26 cellular contexts compared by ENCODE assay signal in the genomic region with DNA sequence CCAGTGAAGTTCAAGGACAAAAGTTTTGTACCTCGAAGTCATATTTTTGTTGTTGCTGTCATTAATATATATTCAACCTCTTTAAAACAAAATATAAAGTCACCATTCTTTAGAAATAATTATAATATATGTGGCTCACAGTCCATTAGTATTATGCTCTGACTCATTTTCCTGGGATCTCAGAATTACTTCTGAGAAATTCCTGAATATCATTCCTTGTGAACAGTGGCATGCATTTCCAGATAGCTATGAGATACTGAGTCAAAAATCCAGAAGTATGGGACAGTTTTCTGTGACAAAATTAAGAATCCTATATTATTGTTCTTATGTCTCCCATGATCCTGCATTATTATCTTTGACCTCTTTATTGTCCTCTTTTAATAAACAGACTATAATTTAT. TPM values are rescaled to one million over a fixed set of nuclear protein-coding genes. Genes with fewer than 3 reads are reported as not detected.
"Had no signal": no experiment of that assay in that cellular context is flagged by ENCODE, and none has a peak within 500 bp of the region (broad histone marks: within the 10 kb centered on the region; RNA-seq: fewer than 3 reads in every experiment).

No MANE protein-coding gene starts in this region.

- H3K9me3 Mint-ChIP-seq: activated CD4-positive, alpha-beta T cell treated with anti-CD3 and anti-CD28 coated beads, Interleukin-2, amount 10 ng/mL, durations not matched to agents 24 days and 14 days; activated naive CD4-positive, alpha-beta T cell treated with anti-CD3 and anti-CD28 coated beads, Interleukin-2, amount 10 ng/mL, durations not matched to agents 7 days and 5 days had no signal

- H3K27me3 Mint-ChIP-seq: activated CD4-positive, alpha-beta T cell treated with anti-CD3 and anti-CD28 coated beads, Interleukin-2, amount 10 ng/mL, durations not matched to agents 24 days and 14 days; activated CD8-positive, alpha-beta T cell treated with anti-CD3 and anti-CD28 coated beads for 36 hours; activated naive CD4-positive, alpha-beta T cell treated with anti-CD3 and anti-CD28 coated beads, Interleukin-2, amount 10 ng/mL, durations not matched to agents 7 days and 5 days; activated naive CD8-positive, alpha-beta T cell treated with anti-CD3 and anti-CD28 coated beads, Interleukin-2, amount 50 U/mL, for 24 hours; activated T-cell treated with anti-CD3 and anti-CD28 coated beads, Interleukin-2, amount 50 U/mL, for 24 hours; naive thymus-derived CD8-positive, alpha-beta T cell had no signal

- H3K27ac Mint-ChIP-seq: activated CD4-positive, alpha-beta T cell treated with anti-CD3 and anti-CD28 coated beads, Interleukin-2, amount 10 ng/mL, durations not matched to agents 24 days and 14 days; activated CD8-positive, alpha-beta T cell treated with anti-CD3 and anti-CD28 coated beads for 36 hours; activated naive CD4-positive, alpha-beta T cell treated with anti-CD3 and anti-CD28 coated beads, Interleukin-2, amount 10 ng/mL, durations not matched to agents 7 days and 5 days; activated naive CD8-positive, alpha-beta T cell treated with anti-CD3 and anti-CD28 coated beads, Interleukin-2, amount 50 U/mL, for 24 hours; activated T-cell treated with anti-CD3 and anti-CD28 coated beads, Interleukin-2, amount 50 U/mL, for 24 hours; endodermal cell; naive thymus-derived CD8-positive, alpha-beta T cell had no signal

- H3K4me1 ChIP-seq: body of pancreas, gastroesophageal sphincter, heart left ventricle, pancreas, tibial artery had no signal

- FAIRE-seq: pancreas had no signal

- H3K27me3 ChIP-seq: body of pancreas, gastroesophageal sphincter, heart left ventricle, pancreas, tibial artery had no signal

- H3K4me1 Mint-ChIP-seq: activated CD4-positive, alpha-beta T cell treated with anti-CD3 and anti-CD28 coated beads, Interleukin-2, amount 10 ng/mL, durations not matched to agents 24 days and 14 days; activated naive CD4-positive, alpha-beta T cell treated with anti-CD3 and anti-CD28 coated beads, Interleukin-2, amount 10 ng/mL, durations not matched to agents 7 days and 5 days; activated naive CD8-positive, alpha-beta T cell treated with anti-CD3 and anti-CD28 coated beads, Interleukin-2, amount 50 U/mL, for 24 hours; endodermal cell; naive thymus-derived CD8-positive, alpha-beta T cell had no signal

- H3K36me3 ChIP-seq: gastroesophageal sphincter, heart left ventricle, pancreas, tibial artery had no signal

- H3K9me3 ChIP-seq: body of pancreas, pancreas had no signal

- H3K36me3 Mint-ChIP-seq: activated naive CD4-positive, alpha-beta T cell treated with anti-CD3 and anti-CD28 coated beads, Interleukin-2, amount 10 ng/mL, durations not matched to agents 7 days and 5 days had no signal

- H3K4me3 Mint-ChIP-seq: activated CD4-positive, alpha-beta T cell treated with anti-CD3 and anti-CD28 coated beads, Interleukin-2, amount 10 ng/mL, durations not matched to agents 24 days and 14 days; activated CD8-positive, alpha-beta T cell treated with anti-CD3 and anti-CD28 coated beads for 36 hours; activated naive CD4-positive, alpha-beta T cell treated with anti-CD3 and anti-CD28 coated beads, Interleukin-2, amount 10 ng/mL, durations not matched to agents 7 days and 5 days; activated naive CD8-positive, alpha-beta T cell treated with anti-CD3 and anti-CD28 coated beads, Interleukin-2, amount 50 U/mL, for 24 hours; activated T-cell treated with anti-CD3 and anti-CD28 coated beads, Interleukin-2, amount 50 U/mL, for 24 hours; endodermal cell; naive thymus-derived CD8-positive, alpha-beta T cell had no signal

- ATAC-seq: activated CD8-positive, alpha-beta T cell treated with anti-CD3 and anti-CD28 coated beads for 36 hours; activated naive CD8-positive, alpha-beta T cell treated with anti-CD3 and anti-CD28 coated beads, Interleukin-2, amount 50 U/mL, for 24 hours; body of pancreas; gastroesophageal sphincter; heart left ventricle; naive thymus-derived CD8-positive, alpha-beta T cell; pancreas had no signal

- H3K27ac ChIP-seq: body of pancreas, gastroesophageal sphincter, heart left ventricle, pancreas, tibial artery had no signal

- DNase-seq: activated CD4-positive, alpha-beta T cell treated with anti-CD3 and anti-CD28 coated beads, Interleukin-2, amount 10 ng/mL, durations not matched to agents 24 days and 14 days; activated CD8-positive, alpha-beta T cell treated with anti-CD3 and anti-CD28 coated beads for 36 hours; activated effector memory CD4-positive, alpha-beta T cell treated with Interleukin-2 at 50 U/mL for 16 hours; activated naive CD4-positive, alpha-beta T cell treated with anti-CD3 and anti-CD28 coated beads, Interleukin-2, amount 10 ng/mL, durations not matched to agents 7 days and 5 days; activated naive CD8-positive, alpha-beta T cell treated with anti-CD3 and anti-CD28 coated beads, Interleukin-2, amount 50 U/mL, for 24 hours; activated T-cell treated with anti-CD3 and anti-CD28 coated beads, Interleukin-2, amount 50 U/mL, for 24 hours; body of pancreas; endodermal cell; heart left ventricle; mesendoderm; naive thymus-derived CD8-positive, alpha-beta T cell; pancreas; stimulated activated CD4-positive, alpha-beta T cell treated with anti-CD3 and anti-CD28 coated beads, Interleukin-12 subunit alpha, Interleukin-12 subunit beta, amount 100 ng/mL, for 4 hours; stimulated activated CD4-positive, alpha-beta T cell treated with anti-CD3 and anti-CD28 coated beads, Interleukin-1b, Interleukin-23, amount 100 ng/mL, for 48 hours; stimulated activated naive CD4-positive, alpha-beta T cell treated with Interleukin-2 at 50 U/mL for 16 hours; substantia nigra; T1000; tibial artery had no signal

- H3K4me3 ChIP-seq: body of pancreas, gastroesophageal sphincter, heart left ventricle, pancreas, tibial artery had no signal

RNA-seq across cellular contexts. Expression of a gene that starts 13.8 kb away (rescaled TPM):
- total RNA-seq: activated CD4-positive, alpha-beta T cell treated with anti-CD3 and anti-CD28 coated beads, Interleukin-2, amount 10 ng/mL, durations not matched to agents 24 days and 14 days; activated CD8-positive, alpha-beta T cell treated with anti-CD3 and anti-CD28 coated beads for 36 hours; body of pancreas; cardiac septum; endodermal cell; epithelial cell of proximal tubule; fibroblast of lung; gastroesophageal sphincter; heart left ventricle; liver; mucosa of gallbladder; naive thymus-derived CD8-positive, alpha-beta T cell; pancreas; T-helper 1 cell treated with Interleukin-12 subunit alpha and Interleukin-12 subunit beta and Interleukin-4 antibody, amounts not matched to agents 30 ng/mL and 1 ng/mL, for 36 hours; urinary bladder had no signal
- polyA plus RNA-seq: fibroblast of lung; heart left ventricle; liver; naive thymus-derived CD8-positive, alpha-beta T cell; pancreas; urinary bladder had no signal
